In genomic region chr17:22145605-22146178, GRCh38 we compare ENCODE assay signal across 23 cellular contexts.
"Had no signal": no experiment of that assay in that cellular context is flagged by ENCODE, and none has a peak within 500 bp of the region (broad histone marks: within the 10 kb centered on the region; RNA-seq: fewer than 3 reads in every experiment).

No MANE protein-coding gene starts in this region.

- H3K4me3 ChIP-seq: dorsolateral prefrontal cortex, lower lobe of right lung, psoas muscle, sigmoid colon, thoracic aorta, tibial nerve, upper lobe of right lung, vagina had no signal

- H3K27ac Mint-ChIP-seq: immature natural killer cell; memory B cell; naive thymus-derived CD4-positive, alpha-beta T cell; nephron progenitor cell; stimulated activated naive B cell treated with anti-CD40 and anti-IgM and Interleukin-4, amounts not matched to agents 10 μg/mL and 1 μg/mL and 100 μg/mL, for 72 hours; stimulated activated naive CD8-positive, alpha-beta T cell treated with anti-CD3 and anti-CD28 coated beads, Interleukin-15, Interleukin-2, amounts not matched to agents 100 ng/mL and 50 ng/mL, for 24 hours had no signal

- H3K4me3 Mint-ChIP-seq: immature natural killer cell; memory B cell; naive thymus-derived CD4-positive, alpha-beta T cell; nephron progenitor cell; stimulated activated naive B cell treated with anti-CD40 and anti-IgM and Interleukin-4, amounts not matched to agents 10 μg/mL and 1 μg/mL and 100 μg/mL, for 72 hours; stimulated activated naive CD8-positive, alpha-beta T cell treated with anti-CD3 and anti-CD28 coated beads, Interleukin-15, Interleukin-2, amounts not matched to agents 100 ng/mL and 50 ng/mL, for 24 hours had no signal

- H3K27me3 Mint-ChIP-seq: memory B cell; naive thymus-derived CD4-positive, alpha-beta T cell; stimulated activated naive B cell treated with anti-CD40 and anti-IgM and Interleukin-4, amounts not matched to agents 10 μg/mL and 1 μg/mL and 100 μg/mL, for 72 hours; stimulated activated naive CD8-positive, alpha-beta T cell treated with anti-CD3 and anti-CD28 coated beads, Interleukin-15, Interleukin-2, amounts not matched to agents 100 ng/mL and 50 ng/mL, for 24 hours had no signal

- H3K4me1 Mint-ChIP-seq: immature natural killer cell; memory B cell; naive thymus-derived CD4-positive, alpha-beta T cell; nephron progenitor cell; stimulated activated naive B cell treated with anti-CD40 and anti-IgM and Interleukin-4, amounts not matched to agents 10 μg/mL and 1 μg/mL and 100 μg/mL, for 72 hours had no signal

- H3K9me3 ChIP-seq: lower lobe of right lung, psoas muscle, thoracic aorta, tibial nerve, upper lobe of right lung, vagina had no signal

- H3K27me3 ChIP-seq: sigmoid colon, tibial nerve, upper lobe of right lung, vagina had no signal

- DNase-seq: cortex of kidney; effector CD4-positive, alpha-beta T cell; hypothalamus; immature natural killer cell; islet precursor cell; left ventricle myocardium superior; lower lobe of right lung; midbrain; naive thymus-derived CD4-positive, alpha-beta T cell; nephron progenitor cell; nucleus accumbens; sigmoid colon; stimulated activated CD4-positive, alpha-beta T cell treated with anti-CD3 and anti-CD28 coated beads, Interleukin-2, amount 100 ng/mL, for 24 hours; stimulated activated CD4-positive, alpha-beta T cell treated with anti-CD3 and anti-CD28 coated beads, Interleukin-4, amount 100 ng/mL, for 4 hours; stimulated activated naive B cell treated with anti-CD40 and anti-IgM and Interleukin-4, amounts not matched to agents 10 μg/mL and 1 μg/mL and 100 μg/mL, for 72 hours; upper lobe of right lung had no signal

- H3K36me3 Mint-ChIP-seq: immature natural killer cell; memory B cell; naive thymus-derived CD4-positive, alpha-beta T cell; stimulated activated naive B cell treated with anti-CD40 and anti-IgM and Interleukin-4, amounts not matched to agents 10 μg/mL and 1 μg/mL and 100 μg/mL, for 72 hours had no signal

- H3K4me1 ChIP-seq: lower lobe of right lung, psoas muscle, sigmoid colon, tibial nerve, upper lobe of right lung, vagina had no signal

- H3K36me3 ChIP-seq: lower lobe of right lung, sigmoid colon, thoracic aorta, tibial nerve, upper lobe of right lung, vagina had no signal

- H3K27ac ChIP-seq: dorsolateral prefrontal cortex, lower lobe of right lung, psoas muscle, sigmoid colon, thoracic aorta, tibial nerve, upper lobe of right lung, vagina had no signal

- ATAC-seq: left ventricle myocardium superior; stimulated activated naive B cell treated with anti-CD40 and anti-IgM and Interleukin-4, amounts not matched to agents 10 μg/mL and 1 μg/mL and 100 μg/mL, for 72 hours had no signal

- H3K9me3 Mint-ChIP-seq: memory B cell had no signal
